Comparison of ENCODE assay signal across 17 cellular contexts in the genomic region with DNA sequence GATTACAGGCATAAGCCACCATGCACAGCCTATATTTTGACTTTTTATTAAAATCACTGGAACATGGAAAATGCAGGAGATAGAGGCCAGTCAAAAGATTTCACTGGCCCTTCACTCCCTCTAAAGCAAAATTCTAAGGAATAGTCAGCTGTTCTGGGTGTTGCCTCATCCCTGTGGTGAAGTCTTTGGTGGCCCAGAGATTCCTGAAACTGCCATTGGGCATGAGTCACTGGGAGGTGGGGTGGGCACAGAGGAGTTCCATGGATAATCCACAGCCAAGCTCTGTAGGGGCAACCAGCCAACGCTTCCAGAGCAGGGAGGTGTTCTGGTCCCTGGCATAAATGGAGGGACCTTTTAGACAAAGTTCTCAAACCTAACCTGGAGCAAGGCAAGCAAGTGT.
DNase-seq lines count a peak whose midpoint lies in the region; ATAC-seq and TF ChIP-seq lines count a peak whose summit lies in the region.
"Had no signal": no experiment of that assay in that cellular context is flagged by ENCODE, and none has a peak within 500 bp of the region (broad histone marks: within the 10 kb centered on the region; RNA-seq: fewer than 3 reads in every experiment).

No MANE protein-coding gene starts in this region.

- H3K4me3 ChIP-seq in PC-3 (ENCODE audit: low read length) = no peak overlapping the region
- H3K4me3 ChIP-seq: spleen, uterus had no signal

- CTCF ChIA-PET in PC-3 (lab: Charles Lee) = no interaction called here

- BruUV-seq in PC-3 (replicated peaks; lab: Mats Ljungman, UMichigan) = no TSS peak

- ATAC-seq in PC-3 (no peak), HG03354 (IDR thresholded peaks at IDR 0.05; ENCODE audit: poor library complexity, severe bottlenecking, unreplicated experiment) (no peak), HG03139 (IDR thresholded peaks at IDR 0.05; ENCODE audit: unreplicated experiment) (no peak)
- ATAC-seq: HCT116 had no signal

- H3F3A ChIP-seq in PC-3 (ENCODE audit: low read length, unreplicated experiment) = no peaks in the 10 kb centered on the region

- H3K27ac ChIP-seq in PC-3 (ENCODE audit: low read length) = no peak overlapping the region
- H3K27ac ChIP-seq: C4-2B, parathyroid adenoma, spleen, uterus had no signal

- no peaks in the 10 kb centered on the region for H3K4me1 ChIP-seq in PC-3 (ENCODE audit: insufficient read depth, low read length)
- H3K4me1 ChIP-seq: parathyroid adenoma, spleen, uterus had no signal

- no peak overlapping the region for H3K9ac ChIP-seq in PC-3 (ENCODE audit: low read length)
- H3K9ac ChIP-seq: parathyroid adenoma had no signal

- intact Hi-C loops in PC-3 (cut with micrococcal nuclease) = no loop called here

- H4K20me1 ChIP-seq in PC-3 (ENCODE audit: low read length) = no peaks in the 10 kb centered on the region

- H3K4me2 ChIP-seq in PC-3 (ENCODE audit: low read length) = no peak overlapping the region

- no peak for TF ChIP-seq CTCF in PC-3 (conservative IDR thresholded peaks at IDR 0.05; ENCODE audit: low read depth, low read length)

- H2AFZ ChIP-seq in PC-3 (ENCODE audit: low read length) = no peak overlapping the region
- H2AFZ ChIP-seq: parathyroid adenoma had no signal

- peaks cover 82% of the 10 kb centered on the region for H3K36me3 ChIP-seq in PC-3 (ENCODE audit: low read depth, low read length)
- H3K36me3 ChIP-seq: spleen, uterus had no signal

- POLR2A ChIA-PET in PC-3 (lab: Charles Lee; ENCODE audit: unreplicated experiment) = no interaction called here

- H3K9me3 ChIP-seq in PC-3 (ENCODE audit: low read length) = no peaks in the 10 kb centered on the region
- H3K9me3 ChIP-seq: spleen, uterus had no signal

- H3K27me3 ChIP-seq in PC-3 (ENCODE audit: low read length) = no peaks in the 10 kb centered on the region
- H3K27me3 ChIP-seq: spleen, uterus had no signal

- DNase-seq in GM04504 (ENCODE audit: low read depth) (peak; percentile 32), PC-3 (peak; percentile 34), fibroblast of gingiva (ENCODE audit: low read depth) (peak; percentile 50), renal cortical epithelial cell (ENCODE audit: low read depth) (peak; percentile 77), activated gamma-delta T cell treated with Interleukin-2 at 50 U/mL for 16 hours (no peak), pons (ENCODE audit: low spot score) (no peak)
- DNase-seq: activated naive CD4-positive, alpha-beta T cell treated with anti-CD3 and anti-CD28 coated beads for 36 hours; endodermal cell; NCI-H187 treated with DMSO at 0.1 percent for 48 hours; NCI-H510A treated with DMSO at 0.1 percent for 48 hours; spleen; uterus had no signal

- no peaks in the 10 kb centered on the region for H3K9me2 ChIP-seq in PC-3 (replicated peaks; ENCODE audit: low read length)

- H3K79me2 ChIP-seq in PC-3 (ENCODE audit: low read length) = no peaks in the 10 kb centered on the region
- H3K79me2 ChIP-seq: parathyroid adenoma had no signal

Comparison
In these comparisons a context has a peak if more than half of its experiments do, and no peak if none do; other contexts are left out.
1. DNase-seq: peak in GM04504 (single experiment), PC-3 (single experiment), fibroblast of gingiva (single experiment) and renal cortical epithelial cell (single experiment); none in activated gamma-delta T cell treated with Interleukin-2 at 50 U/mL for 16 hours (single experiment) and pons (single experiment).